ENCODE assay signal across 27 cellular contexts in genomic region chr18:42670860-42671259, GRCh38.
"Had no signal": no experiment of that assay in that cellular context is flagged by ENCODE, and none has a peak within 500 bp of the region (broad histone marks: within the 10 kb centered on the region; RNA-seq: fewer than 3 reads in every experiment).

No MANE protein-coding gene starts in this region.

- H3K4me3 ChIP-seq: stomach, suprapubic skin, testis, thoracic aorta, thyroid gland, tibial artery, tibial nerve, transverse colon, upper lobe of left lung, upper lobe of right lung, uterus, vagina had no signal

- H3K4me1 ChIP-seq: stomach, suprapubic skin, testis, thyroid gland, tibial artery, tibial nerve, transverse colon, upper lobe of left lung, upper lobe of right lung, uterus, vagina had no signal

- H3K9me3 ChIP-seq: stomach, suprapubic skin, testis, thoracic aorta, thyroid gland, tibial artery, tibial nerve, transverse colon, upper lobe of left lung, upper lobe of right lung, uterus, vagina had no signal

- H3K27ac ChIP-seq: stomach, suprapubic skin, testis, thoracic aorta, thyroid gland, tibial artery, tibial nerve, transverse colon, upper lobe of left lung, upper lobe of right lung, uterus, vagina had no signal

- FAIRE-seq: urothelium cell line had no signal

- DNase-seq: stimulated activated CD4-positive, alpha-beta T cell treated with anti-CD3 and anti-CD28 coated beads, Interleukin-2, amount 100 ng/mL, for 48 hours; stimulated activated CD4-positive, alpha-beta T cell treated with anti-CD3 and anti-CD28 coated beads, Interleukin-4, amount 100 ng/mL, for 1 hour; stimulated activated CD4-positive, alpha-beta T cell treated with anti-CD3 and anti-CD28 coated beads, Interleukin-4, amount 100 ng/mL, for 24 hours; stimulated activated CD4-positive, alpha-beta T cell treated with anti-CD3 and anti-CD28 coated beads, Interleukin-4, amount 100 ng/mL, for 4 hours; stimulated activated CD8-positive, alpha-beta memory T cell treated with anti-CD3 and anti-CD28 coated beads, Interleukin-4, amount 100 ng/mL, for 48 hours; stimulated activated naive B cell treated with anti-CD40 and anti-IgM and Interleukin-4, amounts not matched to agents 10 μg/mL and 1 μg/mL and 100 μg/mL, for 72 hours; stimulated activated naive CD4-positive, alpha-beta T cell; stimulated activated naive CD4-positive, alpha-beta T cell treated with Interleukin-2 at 50 U/mL for 16 hours; stimulated activated naive CD8-positive, alpha-beta T cell treated with anti-CD3 and anti-CD28 coated beads, Interleukin-15, amount 100 ng/mL, for 72 hours; stimulated activated naive CD8-positive, alpha-beta T cell treated with anti-CD3 and anti-CD28 coated beads, Interleukin-15, Interleukin-2, amounts not matched to agents 100 U/mL and 50 U/mL, for 24 hours; stomach; substantia nigra; testis; thyroid gland; tibial artery; transverse colon; trophoblast cell; upper lobe of left lung; upper lobe of right lung; uterus had no signal

- H3K27me3 ChIP-seq: stomach, suprapubic skin, testis, thyroid gland, tibial artery, tibial nerve, transverse colon, upper lobe of left lung, upper lobe of right lung, vagina had no signal

- ATAC-seq: stimulated activated effector memory CD8-positive, alpha-beta T cell treated with anti-CD3 and anti-CD28 coated beads, Interleukin-12 subunit alpha, Interleukin-12 subunit beta, amount 100 ng/mL, for 72 hours; stimulated activated memory B cell treated with anti-CD40 and anti-IgM and Interleukin-4, amounts not matched to agents 10 μg/mL and 1 μg/mL and 100 μg/mL, for 72 hours; stimulated activated naive B cell treated with anti-CD40 and anti-IgM and Interleukin-4, amounts not matched to agents 10 μg/mL and 1 μg/mL and 100 μg/mL, for 72 hours; stimulated activated naive CD8-positive, alpha-beta T cell treated with anti-CD3 and anti-CD28 coated beads, Interleukin-15, amount 100 ng/mL, for 72 hours; stimulated activated naive CD8-positive, alpha-beta T cell treated with anti-CD3 and anti-CD28 coated beads, Interleukin-15, Interleukin-2, amounts not matched to agents 100 U/mL and 50 U/mL, for 24 hours; upper lobe of right lung had no signal

- H3K36me3 ChIP-seq: stomach, suprapubic skin, thoracic aorta, thyroid gland, tibial artery, tibial nerve, transverse colon, upper lobe of left lung, upper lobe of right lung, uterus, vagina had no signal
